Comparison of ENCODE assay signal across 16 cellular contexts in the genomic region with DNA sequence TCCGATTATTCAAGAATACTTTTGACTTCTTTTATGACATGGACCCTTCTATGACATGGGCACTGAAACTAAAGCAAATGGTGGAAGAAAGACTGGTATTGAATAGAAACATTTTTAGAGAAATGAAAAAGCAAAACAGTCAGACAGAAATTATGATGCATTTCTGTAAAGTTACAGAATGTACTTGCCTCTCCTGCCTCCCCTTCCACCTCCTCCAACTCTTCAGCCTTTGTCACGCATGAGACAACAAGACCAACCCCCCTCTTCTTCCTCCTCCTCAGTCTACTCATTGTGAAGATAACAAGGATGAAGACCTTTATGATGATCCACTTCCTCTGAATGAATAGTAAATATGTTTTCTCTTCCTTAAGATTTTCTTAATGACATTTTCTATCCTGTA. TPM values are rescaled to one million over a fixed set of nuclear protein-coding genes. Genes with fewer than 3 reads are reported as not detected.
DNase-seq lines count a peak whose midpoint lies in the region; ATAC-seq and TF ChIP-seq lines count a peak whose summit lies in the region.
"Had no signal": no experiment of that assay in that cellular context is flagged by ENCODE, and none has a peak within 500 bp of the region (broad histone marks: within the 10 kb centered on the region; RNA-seq: fewer than 3 reads in every experiment).

No MANE protein-coding gene starts in this region.

- peak overlapping the region; percentile 60 for H3K4me2 ChIP-seq in OCI-LY3 (ENCODE audit: low read length)

- CTCF ChIA-PET in activated CD4-positive, alpha-beta T cell treated with anti-CD3 and anti-CD28 coated beads, Interleukin-2, amount 10 ng/mL, durations not matched to agents 7 days and 5 days (lab: Charles Lee) = interaction anchor here (0.6 to 1.6 kb wide), 2 partner anchors 28 to 673 kb away, joined by 3 read pairs; no protein-coding TSS in a partner anchor

- TF ChIP-seq CTCF in OCI-LY3 (IDR thresholded peaks at IDR 0.05; ENCODE audit: low read depth, low read length) (no peak), colonic mucosa (IDR thresholded peaks at IDR 0.05) (no peak)

- H3K4me1 Mint-ChIP-seq in activated CD4-positive, alpha-beta T cell treated with anti-CD3 and anti-CD28 coated beads, Interleukin-2, amount 10 ng/mL, durations not matched to agents 7 days and 5 days = peaks cover 47% of the 10 kb centered on the region
- peaks cover 46% of the 10 kb centered on the region for H3K4me1 Mint-ChIP-seq in activated naive CD8-positive, alpha-beta T cell treated with anti-CD3 and anti-CD28 coated beads, Interleukin-2, amount 50 U/mL, for 24 hours

- peak overlapping the region; percentile 30 for H3K4me3 Mint-ChIP-seq in activated CD4-positive, alpha-beta T cell treated with anti-CD3 and anti-CD28 coated beads, Interleukin-2, amount 10 ng/mL, durations not matched to agents 7 days and 5 days
- H3K4me3 Mint-ChIP-seq in activated naive CD8-positive, alpha-beta T cell treated with anti-CD3 and anti-CD28 coated beads, Interleukin-2, amount 50 U/mL, for 24 hours = peak overlapping the region; percentile 74

- H3K27ac ChIP-seq in OCI-LY3 (ENCODE audit: low read length) = peak overlapping the region; percentile 81
- H3K27ac ChIP-seq in colonic mucosa = no peak overlapping the region
- H3K27ac ChIP-seq: GM23248, lower lobe of right lung, skin epidermis had no signal

- H3K36me3 Mint-ChIP-seq in activated CD4-positive, alpha-beta T cell treated with anti-CD3 and anti-CD28 coated beads, Interleukin-2, amount 10 ng/mL, durations not matched to agents 7 days and 5 days (ENCODE audit: low read depth) = peaks cover 9% of the 10 kb centered on the region
- H3K36me3 Mint-ChIP-seq in activated naive CD8-positive, alpha-beta T cell treated with anti-CD3 and anti-CD28 coated beads, Interleukin-2, amount 50 U/mL, for 24 hours (ENCODE audit: low read depth) = peaks cover 8% of the 10 kb centered on the region

- POLR2A ChIA-PET in activated CD4-positive, alpha-beta T cell treated with anti-CD3 and anti-CD28 coated beads, Interleukin-2, amount 10 ng/mL, durations not matched to agents 7 days and 5 days (lab: Charles Lee) = no interaction called here

- intact Hi-C loops in left cardiac atrium (cut with DNase I) (loop anchor here in 1 of 2 donors (10.0 kb wide), 1 partner anchor 58 kb away; no protein-coding TSS in a partner anchor), colonic mucosa (cut with DNase I) (no loop called here)

- H3K4me3 ChIP-seq in OCI-LY3 (ENCODE audit: low read length) (peak overlapping the region; percentile 49; the same call in 1 of the 2 replicates), colonic mucosa (no peak overlapping the region)
- H3K4me3 ChIP-seq: GM23248, lower lobe of right lung, skin epidermis had no signal

- no peaks in the 10 kb centered on the region for H3K9me3 ChIP-seq in OCI-LY3 (ENCODE audit: insufficient read depth, low read length)
- H3K9me3 ChIP-seq in colonic mucosa = no peaks in the 10 kb centered on the region
- H3K9me3 ChIP-seq: lower lobe of right lung had no signal

- peaks cover 8% of the 10 kb centered on the region for H3K9me3 Mint-ChIP-seq in activated CD4-positive, alpha-beta T cell treated with anti-CD3 and anti-CD28 coated beads, Interleukin-2, amount 10 ng/mL, durations not matched to agents 7 days and 5 days
- H3K9me3 Mint-ChIP-seq in activated naive CD8-positive, alpha-beta T cell treated with anti-CD3 and anti-CD28 coated beads, Interleukin-2, amount 50 U/mL, for 24 hours = no peaks in the 10 kb centered on the region

- H3K4me1 ChIP-seq in OCI-LY3 (ENCODE audit: low read length) (peaks cover 25% of the 10 kb centered on the region), colonic mucosa (no peaks in the 10 kb centered on the region)
- H3K4me1 ChIP-seq: lower lobe of right lung had no signal

- no peaks in the 10 kb centered on the region for H3K27me3 ChIP-seq in OCI-LY3 (ENCODE audit: low read depth, low read length)
- H3K27me3 ChIP-seq in colonic mucosa = no peaks in the 10 kb centered on the region

- H3K9ac ChIP-seq in OCI-LY3 (ENCODE audit: low read length) (no peak overlapping the region; the same call in 1 of the 2 replicates), colonic mucosa (ENCODE audit: low read depth in 2 of 2, low read length in 2 of 2) (no peak overlapping the region)
- H3K9ac ChIP-seq: GM23248 had no signal

- DNase-seq in activated CD4-positive, alpha-beta T cell treated with anti-CD3 and anti-CD28 coated beads, Interleukin-2, amount 10 ng/mL, durations not matched to agents 7 days and 5 days = no peak
- no peak for DNase-seq in activated CD4-positive, alpha-beta T cell treated with anti-CD3 and anti-CD28 coated beads, Interleukin-2, amount 50 U/mL, for 4 hours
- DNase-seq in activated naive CD8-positive, alpha-beta T cell treated with anti-CD3 and anti-CD28 coated beads, Interleukin-2, amount 50 U/mL, for 24 hours = no peak
- no peak for DNase-seq in left cardiac atrium
- no peak for DNase-seq in colonic mucosa
- DNase-seq in SKM-1 (lab: John Stamatoyannopoulos, UW; ENCODE audit: unreplicated experiment) = no peak
- DNase-seq: dermis blood vessel endothelial cell; GM23248; Kasumi-1; lower lobe of right lung; NCI-H1105 treated with DMSO at 0.1 percent for 48 hours; NCI-H2171; NK-92 treated with Interleukin-12 subunit alpha and Interleukin-12 subunit beta, amount 100 ng/mL, for 24 hours had no signal

- H2AFZ ChIP-seq in OCI-LY3 (ENCODE audit: low read depth, low read length) = no peak overlapping the region
- H2AFZ ChIP-seq: GM23248 had no signal

- H3K79me2 ChIP-seq in OCI-LY3 (ENCODE audit: low read length) = no peaks in the 10 kb centered on the region

- H3K27ac Mint-ChIP-seq in activated CD4-positive, alpha-beta T cell treated with anti-CD3 and anti-CD28 coated beads, Interleukin-2, amount 10 ng/mL, durations not matched to agents 7 days and 5 days = peak overlapping the region; percentile 91
- peak overlapping the region; percentile 89 for H3K27ac Mint-ChIP-seq in activated naive CD8-positive, alpha-beta T cell treated with anti-CD3 and anti-CD28 coated beads, Interleukin-2, amount 50 U/mL, for 24 hours

- no peaks in the 10 kb centered on the region for H3K27me3 Mint-ChIP-seq in activated CD4-positive, alpha-beta T cell treated with anti-CD3 and anti-CD28 coated beads, Interleukin-2, amount 10 ng/mL, durations not matched to agents 7 days and 5 days
- H3K27me3 Mint-ChIP-seq in activated naive CD8-positive, alpha-beta T cell treated with anti-CD3 and anti-CD28 coated beads, Interleukin-2, amount 50 U/mL, for 24 hours = no peaks in the 10 kb centered on the region

- H3K36me3 ChIP-seq in OCI-LY3 (replicated peaks; ENCODE audit: low read depth, low read length) (no peaks in the 10 kb centered on the region), colonic mucosa (no peaks in the 10 kb centered on the region)
- H3K36me3 ChIP-seq: lower lobe of right lung had no signal

- ATAC-seq in GM18870 (IDR thresholded peaks at IDR 0.05; ENCODE audit: unreplicated experiment) (peak; percentile 61), left cardiac atrium (no peak)
- ATAC-seq in activated naive CD8-positive, alpha-beta T cell treated with anti-CD3 and anti-CD28 coated beads, Interleukin-2, amount 50 U/mL, for 24 hours = peak; percentile 71
- ATAC-seq: lower lobe of right lung had no signal

- H4K20me1 ChIP-seq in OCI-LY3 (ENCODE audit: insufficient read depth, low read length) = no peaks in the 10 kb centered on the region

RNA-seq across cellular contexts. Expression of a gene that starts 46.3 kb away (rescaled TPM):
- 100 to 1,000 TPM; 235 to 251 TPM for total RNA-seq in activated CD4-positive, alpha-beta T cell treated with anti-CD3 and anti-CD28 coated beads, Interleukin-2, amount 10 ng/mL, durations not matched to agents 7 days and 5 days
- total RNA-seq in left cardiac atrium = 100 to 1,000 TPM; 128 to 130 TPM
- total RNA-seq in colonic mucosa = 100 to 1,000 TPM; 116 to 169 TPM

Comparison
In these comparisons a context has a peak if more than half of its experiments do, and no peak if none do; other contexts are left out.
1. ATAC-seq: peak in GM18870 (single experiment) and activated naive CD8-positive, alpha-beta T cell treated with anti-CD3 and anti-CD28 coated beads, Interleukin-2, amount 50 U/mL, for 24 hours (single experiment); none in left cardiac atrium (0 of 2).